31 cellular contexts compared by ENCODE assay signal in the genomic region with DNA sequence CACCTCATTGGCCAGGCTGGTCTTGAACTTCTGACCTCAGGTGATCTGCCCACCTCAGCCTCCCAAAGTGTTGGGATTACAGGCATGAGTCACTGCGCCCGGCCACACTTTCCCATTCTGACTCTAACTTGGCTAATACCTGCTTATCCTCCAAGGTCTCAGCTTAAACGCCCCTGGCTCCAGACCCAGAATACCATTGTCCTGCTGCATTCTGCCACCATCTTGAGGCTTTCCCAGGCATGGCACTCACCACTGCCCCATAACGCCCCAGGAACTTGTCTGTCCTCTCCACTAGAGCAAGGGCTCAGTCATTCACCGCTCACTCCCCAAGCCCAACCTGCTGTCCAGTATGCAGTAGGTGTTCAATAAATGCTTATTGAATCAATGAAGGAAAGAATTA. TPM values are rescaled to one million over a fixed set of nuclear protein-coding genes. Genes with fewer than 3 reads are reported as not detected.
"Had no signal": no experiment of that assay in that cellular context is flagged by ENCODE, and none has a peak within 500 bp of the region (broad histone marks: within the 10 kb centered on the region; RNA-seq: fewer than 3 reads in every experiment).

No MANE protein-coding gene starts in this region.

- H3K9me3 ChIP-seq: SJSA1 had no signal

- H3K27me3 Mint-ChIP-seq: activated CD4-positive, alpha-beta memory T cell treated with anti-CD3 and anti-CD28 coated beads, Interleukin-2, amount 10 ng/mL, durations not matched to agents 7 days and 5 days; activated CD4-positive, alpha-beta T cell treated with anti-CD3 and anti-CD28 coated beads for 36 hours; activated naive CD8-positive, alpha-beta T cell; brain had no signal

- H3K4me3 Mint-ChIP-seq: activated CD4-positive, alpha-beta memory T cell treated with anti-CD3 and anti-CD28 coated beads, Interleukin-2, amount 10 ng/mL, durations not matched to agents 7 days and 5 days; activated CD4-positive, alpha-beta T cell treated with anti-CD3 and anti-CD28 coated beads for 36 hours; activated naive CD4-positive, alpha-beta T cell treated with anti-CD3 and anti-CD28 coated beads for 36 hours; activated naive CD8-positive, alpha-beta T cell; activated T-helper 17 cell treated with anti-CD3 and anti-CD28 coated beads, Interleukin-2, amount 50 U/mL, for 72 hours; brain; central memory CD8-positive, alpha-beta T cell had no signal

- H3K4me1 ChIP-seq: SJSA1 had no signal

- FAIRE-seq: astrocyte, RCC 7860, TTC549 had no signal

- H3K4me3 ChIP-seq: SJSA1 had no signal

- H3K9me3 Mint-ChIP-seq: activated CD4-positive, alpha-beta memory T cell treated with anti-CD3 and anti-CD28 coated beads, Interleukin-2, amount 10 ng/mL, durations not matched to agents 7 days and 5 days; activated naive CD4-positive, alpha-beta T cell treated with anti-CD3 and anti-CD28 coated beads for 36 hours; activated T-helper 17 cell treated with anti-CD3 and anti-CD28 coated beads, Interleukin-2, amount 50 U/mL, for 72 hours; brain; central memory CD8-positive, alpha-beta T cell had no signal

- ATAC-seq: activated CD4-positive, alpha-beta T cell treated with anti-CD3 and anti-CD28 coated beads for 36 hours; activated T-helper 17 cell treated with anti-CD3 and anti-CD28 coated beads, Interleukin-2, amount 50 U/mL, for 72 hours had no signal

- H3K27ac ChIP-seq: SJSA1, VCaP had no signal

- H3K36me3 ChIP-seq: SJSA1 had no signal

- H3K27me3 ChIP-seq: SJSA1 had no signal

- H3K27ac Mint-ChIP-seq: activated CD4-positive, alpha-beta memory T cell treated with anti-CD3 and anti-CD28 coated beads, Interleukin-2, amount 10 ng/mL, durations not matched to agents 7 days and 5 days; activated CD4-positive, alpha-beta T cell treated with anti-CD3 and anti-CD28 coated beads for 36 hours; activated naive CD4-positive, alpha-beta T cell treated with anti-CD3 and anti-CD28 coated beads for 36 hours; activated naive CD8-positive, alpha-beta T cell; activated T-helper 17 cell treated with anti-CD3 and anti-CD28 coated beads, Interleukin-2, amount 50 U/mL, for 72 hours had no signal

- DNase-seq: activated CD4-positive, alpha-beta memory T cell treated with anti-CD3 and anti-CD28 coated beads, Interleukin-2, amount 10 ng/mL, durations not matched to agents 7 days and 5 days; activated CD4-positive, alpha-beta T cell treated with anti-CD3 and anti-CD28 coated beads for 36 hours; activated CD4-positive, alpha-beta T cell treated with anti-CD3 and anti-CD28 coated beads, Interleukin-2, amount 50 U/mL, for 1 hour; activated gamma-delta T cell; activated naive CD4-positive, alpha-beta T cell treated with anti-CD3 and anti-CD28 coated beads for 36 hours; activated T-cell treated with anti-CD3 and anti-CD28 coated beads for 4 hours; activated T-cell treated with anti-CD3 and anti-CD28 coated beads, Interleukin-2, amount 50 U/mL, for 48 hours; amygdala; Karpas-422; NCI-H1092; NCI-H1417; NCI-H1930; NCI-H2171 treated with DMSO at 0.1 percent for 48 hours; NCI-H226; NCI-H526; NCI-H774; NK-92 treated with Interleukin-12 subunit alpha and Interleukin-12 subunit beta, amount 100 ng/mL, for 24 hours; SHP77; T-helper 2 cell; T1000 had no signal

- H3K36me3 Mint-ChIP-seq: activated naive CD8-positive, alpha-beta T cell had no signal

- H3K4me1 Mint-ChIP-seq: activated CD4-positive, alpha-beta memory T cell treated with anti-CD3 and anti-CD28 coated beads, Interleukin-2, amount 10 ng/mL, durations not matched to agents 7 days and 5 days; activated CD4-positive, alpha-beta T cell treated with anti-CD3 and anti-CD28 coated beads for 36 hours; activated T-helper 17 cell treated with anti-CD3 and anti-CD28 coated beads, Interleukin-2, amount 50 U/mL, for 72 hours; central memory CD8-positive, alpha-beta T cell had no signal

RNA-seq across cellular contexts. Expression of a gene that starts 39.8 kb away (rescaled TPM):
- total RNA-seq: activated CD4-positive, alpha-beta memory T cell treated with anti-CD3 and anti-CD28 coated beads, Interleukin-2, amount 10 ng/mL, durations not matched to agents 7 days and 5 days; activated CD4-positive, alpha-beta T cell treated with anti-CD3 and anti-CD28 coated beads for 36 hours; activated CD8-positive, alpha-beta memory T cell treated with anti-CD3 and anti-CD28 coated beads for 36 hours; activated naive CD4-positive, alpha-beta T cell treated with anti-CD3 and anti-CD28 coated beads for 36 hours; activated T-helper 17 cell treated with anti-CD3 and anti-CD28 coated beads, Interleukin-2, amount 50 U/mL, for 72 hours; NCI-H460; SJSA1 had no signal

RNA-seq across cellular contexts. Expression of a gene that starts 53.0 kb away (rescaled TPM):
- total RNA-seq: activated CD4-positive, alpha-beta memory T cell treated with anti-CD3 and anti-CD28 coated beads, Interleukin-2, amount 10 ng/mL, durations not matched to agents 7 days and 5 days; activated CD4-positive, alpha-beta T cell treated with anti-CD3 and anti-CD28 coated beads for 36 hours; activated CD8-positive, alpha-beta memory T cell treated with anti-CD3 and anti-CD28 coated beads for 36 hours; activated naive CD4-positive, alpha-beta T cell treated with anti-CD3 and anti-CD28 coated beads for 36 hours; activated T-helper 17 cell treated with anti-CD3 and anti-CD28 coated beads, Interleukin-2, amount 50 U/mL, for 72 hours had no signal

RNA-seq across cellular contexts. Expression of a gene that starts 59.9 kb away (rescaled TPM):
- total RNA-seq: activated CD4-positive, alpha-beta memory T cell treated with anti-CD3 and anti-CD28 coated beads, Interleukin-2, amount 10 ng/mL, durations not matched to agents 7 days and 5 days; activated CD4-positive, alpha-beta T cell treated with anti-CD3 and anti-CD28 coated beads for 36 hours; activated CD8-positive, alpha-beta memory T cell treated with anti-CD3 and anti-CD28 coated beads for 36 hours; activated naive CD4-positive, alpha-beta T cell treated with anti-CD3 and anti-CD28 coated beads for 36 hours; activated T-helper 17 cell treated with anti-CD3 and anti-CD28 coated beads, Interleukin-2, amount 50 U/mL, for 72 hours; astrocyte; SJSA1 had no signal
